In the genomic region with DNA sequence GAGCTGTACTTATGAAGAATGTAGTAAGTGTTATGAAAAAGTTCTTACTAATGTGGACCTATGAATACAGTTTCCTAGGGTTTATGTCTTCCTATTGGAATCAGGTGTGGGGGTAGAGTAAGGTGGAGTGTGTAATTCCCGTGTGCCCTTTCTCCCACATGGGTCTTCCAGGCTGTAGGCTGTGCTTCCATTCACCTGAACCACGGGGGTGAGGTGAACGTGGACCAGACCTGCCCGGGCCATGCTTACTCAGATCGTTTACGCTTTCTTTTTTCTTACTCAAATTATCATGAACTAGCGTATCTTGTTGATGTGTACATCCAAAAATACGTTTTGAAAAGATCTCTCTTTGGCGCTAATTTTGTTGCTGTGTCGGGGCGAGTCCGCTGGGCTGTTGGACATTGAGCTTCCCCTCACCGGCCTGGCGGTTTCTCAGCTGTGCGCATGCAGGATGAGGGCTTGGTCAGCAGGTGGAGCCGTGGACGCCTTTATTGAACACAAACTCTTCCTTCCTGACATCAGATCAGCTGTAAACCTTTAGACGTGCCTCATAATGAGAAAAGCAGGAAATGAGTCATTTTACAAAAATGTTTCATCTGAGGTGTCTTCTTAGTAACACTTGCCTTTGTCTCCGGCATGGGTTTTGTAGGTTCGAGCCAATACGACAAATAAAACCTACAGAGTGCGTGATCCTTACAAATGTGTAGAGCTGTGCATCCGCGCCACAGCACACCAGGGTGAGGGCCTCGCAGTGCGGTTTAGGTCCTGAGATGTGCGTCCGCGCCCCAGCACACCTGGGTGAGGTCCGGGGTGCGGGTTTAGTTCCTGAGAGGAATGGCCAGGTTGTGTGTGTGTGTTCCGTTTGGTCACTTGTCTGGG, we compare ENCODE assay signal across 8 cellular contexts.
DNase-seq lines count a peak whose midpoint lies in the region; ATAC-seq and TF ChIP-seq lines count a peak whose summit lies in the region.

No MANE protein-coding gene starts in this region.

- peaks cover 70% of the 10 kb centered on the region for H3K36me3 ChIP-seq in DOHH2 (ENCODE audit: control insufficient read depth, low read length)
- peaks cover 53% of the 10 kb centered on the region for H3K36me3 ChIP-seq in HUES48 (ENCODE audit: control insufficient read depth, insufficient read depth, low read length)

- ATAC-seq in GM21367 (IDR thresholded peaks at IDR 0.05; ENCODE audit: unreplicated experiment): peak; percentile 97

- DNase-seq in T-helper 2 cell: peak; percentile 35 to 96 (median 68)
- DNase-seq in anterior cingulate cortex (lab: John Stamatoyannopoulos, UW): peak in 33 of 58 donors; percentile 8 to 70 (median 29)
- peak; percentile 89 for DNase-seq in iPS-NIHi7 (ENCODE audit: extremely low spot score)
- peak; percentile 57 to 73 for DNase-seq in stimulated activated CD4-positive, alpha-beta T cell treated with anti-CD3 and anti-CD28 coated beads, Interleukin-15, amount 100 ng/mL, for 48 hours (ENCODE audit: low read depth in 2 of 2)
- no peak for DNase-seq in NCI-H524 treated with DMSO at 0.1 percent for 48 hours (lab: John Stamatoyannopoulos, UW)

- H3F3A ChIP-seq in DOHH2 (ENCODE audit: control insufficient read depth, insufficient read depth): no peaks in the 10 kb centered on the region

- peak overlapping the region; percentile 43 for H3K9ac ChIP-seq in HUES48 (ENCODE audit: low read depth, low read length)

- H3K4me3 ChIP-seq in DOHH2 (ENCODE audit: low read length) (no peak overlapping the region), HUES48 (ENCODE audit: low read depth, low read length) (no peak overlapping the region)

- H3K27ac ChIP-seq in DOHH2 (ENCODE audit: low read depth, low read length) (no peak overlapping the region), HUES48 (ENCODE audit: low read depth, low read length) (peak overlapping the region; percentile 88)

- H3K4me2 ChIP-seq in DOHH2 (ENCODE audit: low read length): no peak overlapping the region

- H3K27me3 ChIP-seq in DOHH2 (ENCODE audit: control insufficient read depth, low read length) (no peaks in the 10 kb centered on the region), HUES48 (ENCODE audit: control insufficient read depth, insufficient read depth, low read length) (no peaks in the 10 kb centered on the region)

- peak; percentile 63 for TF ChIP-seq CTCF in DOHH2 (IDR thresholded peaks at IDR 0.05; ENCODE audit: low read depth, low read length, poor library complexity, severe bottlenecking)

- H3K79me2 ChIP-seq in DOHH2 (ENCODE audit: control insufficient read depth, low read length): peaks cover 7% of the 10 kb centered on the region

- H3K4me1 ChIP-seq in DOHH2 (ENCODE audit: control insufficient read depth, low read length): no peaks in the 10 kb centered on the region
- peaks cover 8% of the 10 kb centered on the region; the same call in 1 of the 2 replicates for H3K4me1 ChIP-seq in HUES48 (ENCODE audit: control insufficient read depth, insufficient read depth, low read length)

- H4K20me1 ChIP-seq in DOHH2 (ENCODE audit: control insufficient read depth, insufficient read depth, low read depth, low read length): no peaks in the 10 kb centered on the region

- no peaks in the 10 kb centered on the region for H3K9me2 ChIP-seq in DOHH2 (replicated peaks; ENCODE audit: control insufficient read depth, low read length)

- H3K9me3 ChIP-seq in DOHH2 (ENCODE audit: control insufficient read depth, insufficient read depth, low read length) (no peaks in the 10 kb centered on the region), HUES48 (ENCODE audit: control insufficient read depth, insufficient read depth, low read length) (no peaks in the 10 kb centered on the region)
